ENCODE assay signal across 20 cellular contexts in genomic region chr4:4753643-4754042, GRCh38.
DNase-seq lines count a peak whose midpoint lies in the region; ATAC-seq, FAIRE-seq and TF ChIP-seq lines count a peak whose summit lies in the region.
"Had no signal": no experiment of that assay in that cellular context is flagged by ENCODE, and none has a peak within 500 bp of the region (broad histone marks: within the 10 kb centered on the region; RNA-seq: fewer than 3 reads in every experiment).

No MANE protein-coding gene starts in this region.

- TF ChIP-seq RAD21 in K562 (CRISPR knock-in tag; conservative IDR thresholded peaks at IDR 0.05 in 1 of 2, IDR thresholded peaks at IDR 0.05 in 1 of 2) = no peak

- no peaks in the 10 kb centered on the region for H3K79me2 ChIP-seq in K562 (ENCODE audit: control insufficient read depth, insufficient read depth, low read length)

- H4K20me1 ChIP-seq in K562 (replicated peaks; ENCODE audit: control insufficient read depth, insufficient read depth, low read length) = no peaks in the 10 kb centered on the region; the same call in 1 of the 2 replicates

- ATAC-seq in K562 (no peak), mucosa of descending colon (peak; percentile 36), HG03571 (IDR thresholded peaks at IDR 0.05; ENCODE audit: unreplicated experiment) (no peak)
- ATAC-seq: GM23338 had no signal

- H3K4me2 ChIP-seq in K562 (ENCODE audit: insufficient read depth, low read length) = no peak overlapping the region
- H3K4me2 ChIP-seq: GM23338 had no signal

- CTCF ChIA-PET in K562 (lab: Yijun Ruan, JAX; ENCODE audit: low intra/inter-chr PET ratio) = no interaction called here

- in situ Hi-C loops in K562 (cut with MboI) = no loop called here

- H3K27ac ChIP-seq in K562 (ENCODE audit: extremely low read depth, low read depth, low read length) = no peak overlapping the region
- H3K27ac ChIP-seq in tibial artery = no peak overlapping the region

- no peaks in the 10 kb centered on the region for H3K9me1 ChIP-seq in K562 (ENCODE audit: control insufficient read depth, insufficient read depth, low read length)

- TF ChIP-seq CTCF in K562 (IDR thresholded peaks at IDR 0.05 in 2 of 3, conservative IDR thresholded peaks at IDR 0.05 in 1 of 3; ENCODE audit: insufficient read depth in 2 of 3, low read depth in 1 of 3, low read length in 3 of 3) (no peak), mucosa of descending colon (IDR thresholded peaks at IDR 0.05) (no peak), tibial artery (IDR thresholded peaks at IDR 0.05) (no peak)

- no peak for FAIRE-seq in K562 (lab: Jason Lieb, UNC)
- FAIRE-seq: A204.1, GM12891, H54 had no signal

- H3K9me3 ChIP-seq in K562 (replicated peaks; ENCODE audit: control insufficient read depth, insufficient read depth, low read depth, low read length) = no peaks in the 10 kb centered on the region
- no peaks in the 10 kb centered on the region for H3K9me3 ChIP-seq in mucosa of descending colon
- H3K9me3 ChIP-seq in tibial artery = no peaks in the 10 kb centered on the region
- H3K9me3 ChIP-seq: BE2C had no signal

- no TSS peak for BruUV-seq in K562 (replicated peaks; lab: Mats Ljungman, UMichigan)

- TF ChIP-seq EP300 in K562 (IDR thresholded peaks at IDR 0.05; ENCODE audit: low read length) = no peak

- H3K27me3 ChIP-seq in K562 (ENCODE audit: control insufficient read depth in 2 of 2, insufficient read depth in 2 of 2, low read length in 2 of 2) (peaks cover 31 to 76% of the 10 kb centered on the region in 2 experiments), tibial artery (peaks cover 0 to 13% of the 10 kb centered on the region in 2 donors)

- H3K4me3 ChIP-seq in K562 = no peak overlapping the region
- no peak overlapping the region for H3K4me3 ChIP-seq in mucosa of descending colon
- no peak overlapping the region for H3K4me3 ChIP-seq in tibial artery
- H3K4me3 ChIP-seq: GM23338 had no signal

- H3K4me1 ChIP-seq in K562 (replicated peaks in 1 of 2; ENCODE audit: control insufficient read depth in 2 of 2, insufficient read depth in 2 of 2, low read length in 2 of 2) (no peaks in the 10 kb centered on the region), mucosa of descending colon (ENCODE audit: low read depth) (no peaks in the 10 kb centered on the region), tibial artery (no peaks in the 10 kb centered on the region)

- WGBS in K562 (ENCODE audit: insufficient coverage, low coverage, missing lambda C conversion rate) = 1% methylated on average over 7 of the region's 7 CpGs

- no peak for TF ChIP-seq POLR2A in K562 (conservative IDR thresholded peaks at IDR 0.05)

- no peak overlapping the region for H2AFZ ChIP-seq in K562 (ENCODE audit: low read depth, low read length)
- H2AFZ ChIP-seq: GM23338 had no signal

- intact Hi-C loops in K562 (cut with micrococcal nuclease) = no loop called here
- intact Hi-C loops in mucosa of descending colon (cut with DNase I, micrococcal nuclease) = no loop called here
- intact Hi-C loops in tibial artery (cut with DNase I; ENCODE audit: low total_unique reads) = no loop called here

- no peaks in the 10 kb centered on the region for H3K36me3 ChIP-seq in K562 (ENCODE audit: control insufficient read depth, insufficient read depth, low read length)
- no peaks in the 10 kb centered on the region for H3K36me3 ChIP-seq in mucosa of descending colon (ENCODE audit: low read depth)
- no peaks in the 10 kb centered on the region for H3K36me3 ChIP-seq in tibial artery
- H3K36me3 ChIP-seq: BE2C had no signal

- DNase-seq in NAMALWA (ENCODE audit: low spot score) (peak; percentile 3), K562 (ENCODE audit: extremely low read depth in 1 of 4, low spot score in 3 of 4) (no peak), mucosa of descending colon (no peak), tibial artery (no peak), hippocampal formation (lab: John Stamatoyannopoulos, UW) (no peak)
- DNase-seq: ACHN; BE2C; C1 segment of cervical spinal cord; CD4-positive, CD25-positive, alpha-beta regulatory T cell; CD8-positive, alpha-beta memory T cell; COR-L47; DMS 273 treated with DMSO at 0.1 percent for 48 hours; DMS53; DND-41; HCEC 1CT had no signal

- no peak overlapping the region for H3K9ac ChIP-seq in K562 (ENCODE audit: insufficient read depth in 1 of 2, low read depth in 2 of 2, low read length in 2 of 2)

- POLR2A ChIA-PET in K562 (lab: Yijun Ruan, JAX) = no interaction called here

TF ChIP-seq in K562, 482 proteins besides CTCF, POLR2A, EP300 and RAD21:
- TF ChIP-seq ARID2 (IDR thresholded peaks at IDR 0.05) (no peak), ZBTB40 (IDR thresholded peaks at IDR 0.05) (peak; percentile 91), ZBTB40 (CRISPR knock-in tag; IDR thresholded peaks at IDR 0.05) (peak; percentile 79)
